ENCODE assay signal across 8 cellular contexts in the genomic region with DNA sequence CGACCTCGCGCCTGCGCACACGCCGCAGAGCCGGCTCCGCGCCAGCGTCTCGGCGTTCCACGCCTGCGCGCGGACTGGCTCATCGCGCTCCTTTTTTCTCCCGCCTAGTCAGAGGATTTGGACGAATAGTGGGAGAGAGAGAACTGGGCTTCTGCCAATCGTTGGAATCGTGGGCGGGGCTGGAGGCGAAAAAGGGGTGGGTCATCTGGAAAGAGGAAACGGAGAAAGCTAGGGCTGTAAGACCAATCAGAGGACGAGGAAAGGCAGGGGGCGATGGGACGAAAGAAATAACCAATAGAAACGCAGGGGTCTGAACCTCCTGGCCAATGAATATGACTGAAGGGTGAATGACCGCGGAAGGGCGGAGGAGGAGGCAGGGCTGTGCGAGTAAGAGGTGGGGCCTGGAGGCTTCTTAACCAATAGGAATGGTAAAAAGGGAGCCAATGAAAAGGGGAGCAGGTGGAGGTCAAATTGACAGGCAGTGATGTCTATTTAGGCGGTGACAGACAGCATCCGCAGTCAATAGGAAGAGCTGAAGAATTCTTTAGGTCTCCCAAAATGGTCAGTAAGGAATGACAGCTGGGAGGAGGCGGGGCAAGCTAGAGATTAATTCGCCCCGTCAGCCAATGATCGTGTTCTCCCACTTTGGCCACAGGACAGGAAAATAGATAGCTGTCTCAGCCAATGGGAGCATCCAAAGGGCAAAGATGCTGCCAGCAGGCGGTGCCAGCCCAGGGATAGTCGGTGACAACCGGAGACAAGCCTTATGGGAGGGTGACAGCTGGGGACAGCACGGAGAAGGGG. TPM values are rescaled to one million over a fixed set of nuclear protein-coding genes. Genes with fewer than 3 reads are reported as not detected.
DNase-seq lines count a peak whose midpoint lies in the region; ATAC-seq and TF ChIP-seq lines count a peak whose summit lies in the region.

TSS of gene TBC1D10B (minus strand) at position 51 of the 804 bp plus-strand sequence. CDS start 311 bp downstream, outside the sequence.

- H3K27ac ChIP-seq in temporal lobe (ENCODE audit: low read depth, low read length), result peak within 1 kb of the TSS; percentile 100

- ATAC-seq in HG02763 (IDR thresholded peaks at IDR 0.05; ENCODE audit: unreplicated experiment) (peak; percentile 73), omental fat pad (ENCODE audit: low FRiP score) (peak; percentile 94)

- peaks cover 36% of the 10 kb centered on the region for H3K4me1 Mint-ChIP-seq in glutamatergic neuron (ENCODE audit: low read depth, unreplicated experiment)

- TF ChIP-seq CTCF in GM10248 (IDR thresholded peaks at IDR 0.05; ENCODE audit: control extremely low read depth, extremely low read depth, low read depth, missing control alignments) (no peak), glutamatergic neuron (IDR thresholded peaks at IDR 0.05; ENCODE audit: partially characterized antibody, unreplicated experiment) (peak; percentile 42), omental fat pad (IDR thresholded peaks at IDR 0.05) (no peak)

- CTCF ChIA-PET in GM10248 (lab: Yijun Ruan, JAX), result interaction anchor here (0.7 to 1.9 kb wide), 20 partner anchors 10 to 323 kb away, joined by 3 to 15 read pairs (median 4); partner anchors contain the start of genes CD2BP2, DCTPP1, SEPTIN1 and TBX6

- H3K27me3 Mint-ChIP-seq in glutamatergic neuron (ENCODE audit: unreplicated experiment), result peaks cover 24% of the 10 kb centered on the region

- peaks cover 3% of the 10 kb centered on the region for H3K36me3 Mint-ChIP-seq in glutamatergic neuron (ENCODE audit: unreplicated experiment)

- peak within 1 kb of the TSS; percentile 100 for H3K27ac Mint-ChIP-seq in glutamatergic neuron (ENCODE audit: unreplicated experiment)

- POLR2A ChIA-PET in GM10248 (lab: Yijun Ruan, JAX), result interaction anchor here (0.5 to 1.9 kb wide), 10 partner anchors 9 to 279 kb away, joined by 3 to 11 read pairs (median 4); partner anchors contain the start of genes CD2BP2, SEPTIN1 and TBX6

- peaks cover 22% of the 10 kb centered on the region for H3K9me3 Mint-ChIP-seq in glutamatergic neuron (ENCODE audit: unreplicated experiment)

- H3K4me3 Mint-ChIP-seq in glutamatergic neuron (ENCODE audit: unreplicated experiment), result peak within 1 kb of the TSS; percentile 98

- DNase-seq in GM10248 (ENCODE audit: extremely low spot score) (peak; percentile 95), NCI-H1417 (lab: John Stamatoyannopoulos, UW) (peak; percentile 99 to 100 (median 100)), SW480 (ENCODE audit: low spot score) (peak; percentile 100), glutamatergic neuron (peak; percentile 98), omental fat pad (ENCODE audit: low spot score) (peak; percentile 93)
- peak; percentile 98 for DNase-seq in activated naive CD8-positive, alpha-beta T cell treated with anti-CD3 and anti-CD28 coated beads, Interleukin-2, amount 50 U/mL, for 16 hours (ENCODE audit: low read depth, low spot score)

RNA-seq across cellular contexts. Expression of gene TBC1D10B, which starts in this region (rescaled TPM):
- total RNA-seq in glutamatergic neuron (ENCODE audit: unreplicated experiment) (85.2 TPM), omental fat pad (10 to 100 TPM; 19.0 to 28.6 (median 26.7) TPM), temporal lobe (28.8 TPM)

Comparison
In these comparisons a context has a peak if more than half of its experiments do, and no peak if none do; other contexts are left out.
1. Peak in every context shown above with its lines: DNase-seq, ATAC-seq and H3K27ac ChIP-seq.